In genomic region chr1:25134801-25135585, GRCh38 we compare ENCODE assay signal across 22 cellular contexts.
"Had no signal": no experiment of that assay in that cellular context is flagged by ENCODE, and none has a peak within 500 bp of the region (broad histone marks: within the 10 kb centered on the region; RNA-seq: fewer than 3 reads in every experiment).

No MANE protein-coding gene starts in this region.

- H3K36me3 ChIP-seq: breast epithelium, colonic mucosa, esophagus squamous epithelium, gastroesophageal sphincter, heart left ventricle, neural progenitor cell, prostate gland, right atrium auricular region had no signal

- H3K27ac ChIP-seq: breast epithelium, colonic mucosa, dorsolateral prefrontal cortex, esophagus squamous epithelium, gastroesophageal sphincter, heart left ventricle, neural progenitor cell, prostate gland, right atrium auricular region had no signal

- DNase-seq: activated CD4-positive, alpha-beta T cell treated with anti-CD3 and anti-CD28 coated beads for 1 hour; activated CD4-positive, alpha-beta T cell treated with anti-CD3 and anti-CD28 coated beads, Interleukin-2, amount 50 U/mL, for 1 hour; activated CD8-positive, alpha-beta T cell treated with anti-CD3 and anti-CD28 coated beads, Interleukin-2, amount 10 ng/mL, durations not matched to agents 7 days and 5 days; activated naive CD4-positive, alpha-beta T cell treated with Interleukin-2 at 50 U/mL for 16 hours; activated naive CD8-positive, alpha-beta T cell treated with anti-CD3 and anti-CD28 coated beads, Interleukin-2, amount 10 ng/mL, durations not matched to agents 7 days and 5 days; activated T-cell treated with anti-CD3 and anti-CD28 coated beads, Interleukin-2, amount 50 U/mL, for 48 hours; amniotic stem cell; colonic mucosa; dorsolateral prefrontal cortex; esophagus squamous epithelium; heart left ventricle; islet precursor cell; left cardiac atrium; naive thymus-derived CD4-positive, alpha-beta T cell; stimulated activated CD4-positive, alpha-beta T cell treated with anti-CD3 and anti-CD28 coated beads, Interleukin-4, amount 100 ng/mL, for 24 hours; stimulated activated naive CD8-positive, alpha-beta T cell treated with anti-CD3 and anti-CD28 coated beads, Interleukin-15, Interleukin-2, amounts not matched to agents 100 U/mL and 50 U/mL, for 24 hours; T-cell had no signal

- H3K4me3 ChIP-seq: breast epithelium, colonic mucosa, dorsolateral prefrontal cortex, esophagus squamous epithelium, gastroesophageal sphincter, heart left ventricle, neural progenitor cell, prostate gland, right atrium auricular region had no signal

- H3K27me3 ChIP-seq: breast epithelium, colonic mucosa, neural progenitor cell, right atrium auricular region had no signal

- H3K9me3 ChIP-seq: breast epithelium, colonic mucosa, esophagus squamous epithelium, gastroesophageal sphincter, heart left ventricle, prostate gland, right atrium auricular region had no signal

- H3K4me1 ChIP-seq: breast epithelium, colonic mucosa, esophagus squamous epithelium, gastroesophageal sphincter, heart left ventricle, neural progenitor cell, prostate gland, right atrium auricular region had no signal

- H3K9ac ChIP-seq: neural progenitor cell had no signal
